ENCODE assay signal across 18 cellular contexts in genomic region chr5:134413046-134413445, GRCh38. TPM values are rescaled to one million over a fixed set of nuclear protein-coding genes. Genes with fewer than 3 reads are reported as not detected.
DNase-seq lines count a peak whose midpoint lies in the region; ATAC-seq, FAIRE-seq and TF ChIP-seq lines count a peak whose summit lies in the region.
"Had no signal": no experiment of that assay in that cellular context is flagged by ENCODE, and none has a peak within 500 bp of the region (broad histone marks: within the 10 kb centered on the region; RNA-seq: fewer than 3 reads in every experiment).

No MANE protein-coding gene starts in this region.

- TF ChIP-seq EP300 in A549 (IDR thresholded peaks at IDR 0.05) = no peak

- no peaks in the 10 kb centered on the region for H3K27me3 ChIP-seq in CD4-positive, alpha-beta memory T cell (ENCODE audit: insufficient read depth, low read length)

- no peak overlapping the region for H3K4me3 ChIP-seq in A549
- no peak overlapping the region for H3K4me3 ChIP-seq in CD4-positive, alpha-beta memory T cell (ENCODE audit: low read length in 2 of 2)

- H3K36me3 Mint-ChIP-seq in CD4-positive, alpha-beta memory T cell = peaks cover 0 to 9% of the 10 kb centered on the region in 2 donors
- peaks cover 2% of the 10 kb centered on the region for H3K36me3 Mint-ChIP-seq in activated naive CD8-positive, alpha-beta T cell treated with anti-CD3 and anti-CD28 coated beads for 36 hours
- no peaks in the 10 kb centered on the region for H3K36me3 Mint-ChIP-seq in naive B cell

- no peak for TF ChIP-seq POLR2A in A549 (IDR thresholded peaks at IDR 0.05; ENCODE audit: low read length)

- FAIRE-seq in A549 (lab: Jason Lieb, UNC) = no peak
- FAIRE-seq: GM12891, RCC 7860 had no signal

- no peak for TF ChIP-seq RAD21 in A549 (conservative IDR thresholded peaks at IDR 0.05 in 1 of 2, IDR thresholded peaks at IDR 0.05 in 1 of 2)

- H3K27ac Mint-ChIP-seq in CD4-positive, alpha-beta memory T cell = peak overlapping the region in 3 of 7 donors; percentile 36 to 51 (median 44)
- no peak overlapping the region for H3K27ac Mint-ChIP-seq in activated naive CD8-positive, alpha-beta T cell treated with anti-CD3 and anti-CD28 coated beads for 36 hours
- peak overlapping the region in 1 of 6 donors; percentile 26 for H3K27ac Mint-ChIP-seq in naive B cell

- H3K9me3 ChIP-seq in A549 = no peaks in the 10 kb centered on the region
- H3K9me3 ChIP-seq in CD4-positive, alpha-beta memory T cell (ENCODE audit: control insufficient read depth in 1 of 2, low read length in 2 of 2) = no peaks in the 10 kb centered on the region
- H3K9me3 ChIP-seq: thoracic aorta had no signal

- H3K4me1 Mint-ChIP-seq in CD4-positive, alpha-beta memory T cell = peaks cover 18 to 44% (median 31%) of the 10 kb centered on the region in 4 donors
- H3K4me1 Mint-ChIP-seq in activated naive CD8-positive, alpha-beta T cell treated with anti-CD3 and anti-CD28 coated beads for 36 hours = peaks cover 19% of the 10 kb centered on the region
- H3K4me1 Mint-ChIP-seq in naive B cell = peaks cover 12 to 39% (median 32%) of the 10 kb centered on the region in 3 donors

- no peaks in the 10 kb centered on the region for H3K9me3 Mint-ChIP-seq in CD4-positive, alpha-beta memory T cell
- H3K9me3 Mint-ChIP-seq in activated naive CD8-positive, alpha-beta T cell treated with anti-CD3 and anti-CD28 coated beads for 36 hours = no peaks in the 10 kb centered on the region
- H3K9me3 Mint-ChIP-seq in naive B cell = no peaks in the 10 kb centered on the region
- H3K9me3 Mint-ChIP-seq: HFFc6; T-helper 1 cell treated with Interleukin-12 subunit alpha and Interleukin-12 subunit beta and Interleukin-4 antibody, amounts not matched to agents 30 μg/mL and 1 μg/mL, for 36 hours had no signal

- H3K27me3 Mint-ChIP-seq in CD4-positive, alpha-beta memory T cell = no peaks in the 10 kb centered on the region
- no peaks in the 10 kb centered on the region for H3K27me3 Mint-ChIP-seq in activated naive CD8-positive, alpha-beta T cell treated with anti-CD3 and anti-CD28 coated beads for 36 hours
- no peaks in the 10 kb centered on the region for H3K27me3 Mint-ChIP-seq in naive B cell

- no peak for TF ChIP-seq CTCF in A549 (IDR thresholded peaks at IDR 0.05)

- peak overlapping the region; percentile 93 to 94; a peak in 4 of 6 replicates for H3K27ac ChIP-seq in A549
- no peak overlapping the region for H3K27ac ChIP-seq in CD4-positive, alpha-beta memory T cell (ENCODE audit: low read depth, low read length)
- H3K27ac ChIP-seq: HL-60 had no signal

- POLR2A ChIA-PET in A549 (lab: Yijun Ruan, JAX) = interaction anchor here (2.5 kb wide), 1 partner anchor 93 kb away, joined by 11 read pairs; no protein-coding TSS in a partner anchor
- POLR2A ChIA-PET in CD4-positive, alpha-beta memory T cell (lab: Charles Lee; ENCODE audit: partially characterized antibody) = interaction anchor here (1.1 to 5.9 kb wide), 4 partner anchors 23 to 171 kb away, joined by 3 to 152 read pairs (median 6); partner anchors contain the start of gene JADE2

- H3K4me3 Mint-ChIP-seq in CD4-positive, alpha-beta memory T cell = peak overlapping the region in 5 of 8 donors; percentile 14 to 89 (median 51)
- H3K4me3 Mint-ChIP-seq in activated naive CD8-positive, alpha-beta T cell treated with anti-CD3 and anti-CD28 coated beads for 36 hours = peak overlapping the region; percentile 5
- peak overlapping the region in 6 of 8 donors; percentile 3 to 96 (median 91) for H3K4me3 Mint-ChIP-seq in naive B cell

- CTCF ChIA-PET in A549 (lab: Yijun Ruan, JAX) = interaction anchor here (0.5 to 10.0 kb wide), 14 partner anchors 13 to 174 kb away, joined by 3 to 103 read pairs (median 10); partner anchors contain the start of gene JADE2
- CTCF ChIA-PET in CD4-positive, alpha-beta memory T cell (lab: Charles Lee; ENCODE audit: partially characterized antibody) = interaction anchor here (0.9 to 9.1 kb wide), 5 partner anchors 38 to 174 kb away, joined by 4 to 82 read pairs (median 9); partner anchors contain the start of gene JADE2

- intact Hi-C loops in CD4-positive, alpha-beta memory T cell (cut with micrococcal nuclease) = loop anchor here (5.0 kb wide), 1 partner anchor 111 kb away; no protein-coding TSS in a partner anchor
- intact Hi-C loops in posterior vena cava (cut with DNase I) = loop anchor here (5.0 to 10.0 kb wide), 5 partner anchors 54 to 169 kb away; partner anchors contain the start of gene JADE2 (in 2 of the 2)

- H3K4me2 ChIP-seq in A549 = no peak overlapping the region

- 95% methylated on average over 2 of the region's 2 CpGs for WGBS in A549 (ENCODE audit: missing lambda C conversion rate)

- H3K4me1 ChIP-seq in A549 = peaks cover 36% of the 10 kb centered on the region
- peaks cover 30% of the 10 kb centered on the region for H3K4me1 ChIP-seq in CD4-positive, alpha-beta memory T cell (ENCODE audit: insufficient read depth, low read length)

- H3K36me3 ChIP-seq in CD4-positive, alpha-beta memory T cell (ENCODE audit: insufficient read depth, low read length) = no peaks in the 10 kb centered on the region
- H3K36me3 ChIP-seq: thoracic aorta had no signal

- ATAC-seq in A549 (no peak), naive B cell (ENCODE audit: low read depth in 2 of 2) (no peak), GM21529 (IDR thresholded peaks at IDR 0.05; ENCODE audit: unreplicated experiment) (no peak)

- no peak for DNase-seq in A549 (ENCODE audit: low read depth in 1 of 2, low spot score in 1 of 2)
- no peak for DNase-seq in CD4-positive, alpha-beta memory T cell
- DNase-seq in activated naive CD8-positive, alpha-beta T cell treated with anti-CD3 and anti-CD28 coated beads for 36 hours = no peak
- no peak for DNase-seq in naive B cell
- no peak for DNase-seq in posterior vena cava (ENCODE audit: low spot score)
- no peak for DNase-seq in HT-29 (ENCODE audit: low spot score)
- DNase-seq in NCI-H2227 (lab: John Stamatoyannopoulos, UW; ENCODE audit: unreplicated experiment) = no peak
- DNase-seq: activated gamma-delta T cell treated with Interleukin-2 at 50 U/mL for 16 hours, foreskin fibroblast, HFFc6, NCI-H187 treated with DMSO at 0.1 percent for 48 hours, NCI-H526 had no signal

TF ChIP-seq in A549, 52 proteins besides CTCF, POLR2A, EP300 and RAD21 (continues in another document):
- TF ChIP-seq FOSL2 (IDR thresholded peaks at IDR 0.05) (no peak), FOSL2 (CRISPR knock-in tag; IDR thresholded peaks at IDR 0.05) (no peak), FOSB (CRISPR knock-in tag; IDR thresholded peaks at IDR 0.05) (no peak), CHD4 (IDR thresholded peaks at IDR 0.05; ENCODE audit: borderline replicate concordance) (no peak), PHF8 (IDR thresholded peaks at IDR 0.05; ENCODE audit: borderline replicate concordance, low read depth) (no peak), MYC (IDR thresholded peaks at IDR 0.05; ENCODE audit: borderline replicate concordance, low read length) (no peak), SMC3 (IDR thresholded peaks at IDR 0.05) (no peak)

RNA-seq across cellular contexts. Expression of gene CDKN2AIPNL, which starts 1.4 kb away (rescaled TPM):
- polyA plus RNA-seq in A549 (2011; rRNA removed) (42.4 and 49.9 TPM in 2 replicates), A549 (2017; fragmentation: RNase III; extraction: RNeasy Plus Mini Kit Qiagen cat#74134 plus additional on column Dnase treatment) (44.7 to 48.0 TPM (median 44.9 TPM) in 3 replicates), naive B cell (ENCODE audit: low read depth in 6 of 6) (10 to 100 TPM; 32.4 to 55.2 (median 37.0) TPM)
- polyA plus RNA-seq in A549 (2012; cell fraction: cytosol; rRNA removed) = 29.8 and 37.9 TPM in 2 replicates
- polyA plus RNA-seq in A549 (2012; cell fraction: nucleus; rRNA removed) = 9.4 and 13.6 TPM in 2 replicates
- 8.5 and 9.5 TPM in 2 replicates for polyA minus RNA-seq in A549 (2011; rRNA and poly(A)+ RNA removed)
- total RNA-seq in CD4-positive, alpha-beta memory T cell = 10 to 100 TPM; 14.7 to 15.1 TPM
- 10 to 100 TPM; 25.2 to 32.4 TPM for polyA plus RNA-seq in CD4-positive, alpha-beta memory T cell
- total RNA-seq in activated naive CD8-positive, alpha-beta T cell treated with anti-CD3 and anti-CD28 coated beads for 36 hours = 10 to 100 TPM; 42.6 to 44.5 TPM
- 10 to 100 TPM; 18.8 to 19.4 TPM for total RNA-seq in posterior vena cava
- total RNA-seq in HT-29 (2014; rRNA removed; shearing (Covaris generic)) = 33.4 and 36.5 TPM in 2 replicates

RNA-seq across cellular contexts. Expression of gene UBE2B, which starts 41.7 kb away (rescaled TPM):
- polyA plus RNA-seq in A549 (2011; rRNA removed) (60.1 and 104 TPM in 2 replicates), A549 (2017; fragmentation: RNase III; extraction: RNeasy Plus Mini Kit Qiagen cat#74134 plus additional on column Dnase treatment) (61.1 to 61.5 TPM (median 61.3 TPM) in 3 replicates), naive B cell (ENCODE audit: low read depth in 6 of 6) (10 to 100 TPM; 58.2 to 96.5 (median 77.7) TPM)
- 18.8 and 19.3 TPM in 2 replicates for polyA plus RNA-seq in A549 (2012; cell fraction: cytosol; rRNA removed)
- polyA plus RNA-seq in A549 (2012; cell fraction: nucleus; rRNA removed) = 7.2 and 12.3 TPM in 2 replicates
- 11.1 and 15.8 TPM in 2 replicates for polyA minus RNA-seq in A549 (2011; rRNA and poly(A)+ RNA removed)
- total RNA-seq in CD4-positive, alpha-beta memory T cell = 100 to 1,000 TPM; 121 to 124 TPM
- polyA plus RNA-seq in CD4-positive, alpha-beta memory T cell = 100 to 1,000 TPM in 1 of 2 donors, 10 to 100 TPM in 1; 86.9 to 118 TPM
- total RNA-seq in activated naive CD8-positive, alpha-beta T cell treated with anti-CD3 and anti-CD28 coated beads for 36 hours = 10 to 100 TPM; 93.8 to 94.0 TPM
- 10 to 100 TPM; 78.7 to 93.5 TPM for total RNA-seq in posterior vena cava
- 11.5 and 42.0 TPM in 2 replicates for total RNA-seq in HT-29 (2014; rRNA removed; shearing (Covaris generic))

RNA-seq across cellular contexts. Expression of gene CDKL3, which starts 46.1 kb away (rescaled TPM):
- polyA plus RNA-seq in A549 (2011; rRNA removed) (3.6 and 4.5 TPM in 2 replicates), A549 (2017; fragmentation: RNase III; extraction: RNeasy Plus Mini Kit Qiagen cat#74134 plus additional on column Dnase treatment) (0.90 to 1.5 TPM (median 1.1 TPM) in 3 replicates), naive B cell (ENCODE audit: low read depth in 6 of 6) (1 to 10 TPM in 2 of 6 donors, not detected in 4; 1.8 to 9.5 TPM)
- 0.27 and 0.45 TPM in 2 replicates for polyA plus RNA-seq in A549 (2012; cell fraction: cytosol; rRNA removed)
- 0.22 TPM in 1 of 2 replicates, not detected in the other for polyA plus RNA-seq in A549 (2012; cell fraction: nucleus; rRNA removed)
- not detected in 2 replicates for polyA minus RNA-seq in A549 (2011; rRNA and poly(A)+ RNA removed)
- total RNA-seq in CD4-positive, alpha-beta memory T cell = 1 to 10 TPM in 1 of 2 experiments, under 1 TPM in 1; 0.44 to 1.1 TPM
- polyA plus RNA-seq in CD4-positive, alpha-beta memory T cell = under 1 TPM in 1 of 2 donors, not detected in 1; 0.50 TPM
- 1 to 10 TPM; 1.6 to 3.6 TPM for total RNA-seq in activated naive CD8-positive, alpha-beta T cell treated with anti-CD3 and anti-CD28 coated beads for 36 hours
- total RNA-seq in posterior vena cava = 1 to 10 TPM; 4.3 to 5.1 TPM
- not detected in 2 replicates for total RNA-seq in HT-29 (2014; rRNA removed; shearing (Covaris generic))

Comparison
In these comparisons a context has a peak if more than half of its experiments do, and no peak if none do; other contexts are left out.
1. H3K4me3 Mint-ChIP-seq: peak in every context shown above with its lines; median percentile 91 in naive B cell; 51 in CD4-positive, alpha-beta memory T cell; 5 in activated naive CD8-positive, alpha-beta T cell treated with anti-CD3 and anti-CD28 coated beads for 36 hours.